ENCODE assay signal across 1 cellular context in the genomic region with DNA sequence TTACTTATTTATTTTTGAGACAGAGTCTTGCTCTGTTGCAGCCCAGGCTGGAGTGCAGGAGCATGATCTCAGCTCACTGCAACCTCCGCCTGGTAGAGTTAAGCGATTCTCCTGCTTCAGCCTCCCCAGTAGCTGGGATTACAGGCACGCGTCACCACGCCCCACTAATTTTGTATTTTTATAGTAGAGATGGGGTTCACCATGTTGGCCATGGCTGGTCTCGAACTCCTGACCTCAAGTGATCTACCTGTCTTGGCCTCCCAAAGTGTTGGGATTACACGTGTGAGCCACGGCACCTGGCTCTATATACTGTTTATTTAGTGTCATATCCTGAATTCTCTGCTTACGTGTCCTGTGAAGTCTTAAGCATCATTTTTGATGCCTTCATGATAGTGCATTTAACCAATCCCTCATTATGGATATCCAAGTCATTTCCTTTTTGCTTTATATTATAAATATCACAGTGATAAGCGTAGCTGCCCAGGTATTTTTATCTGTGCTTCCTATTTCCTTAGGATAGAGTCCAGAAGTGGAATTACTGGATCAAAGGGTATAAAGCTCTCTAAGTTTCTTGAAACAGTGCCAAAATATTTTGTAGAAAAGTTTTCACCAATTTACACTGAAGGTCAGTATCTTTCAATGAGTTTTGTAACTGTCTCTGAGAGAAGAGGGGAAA.
TF ChIP-seq lines count a peak whose summit lies in the region.

No MANE protein-coding gene starts in this region.

TF ChIP-seq in HepG2, 621 proteins besides CTCF, POLR2A, EP300 and RAD21:
- TF ChIP-seq DR1 (CRISPR knock-in tag; IDR thresholded peaks at IDR 0.05) (no peak), ZNF12 (CRISPR knock-in tag; IDR thresholded peaks at IDR 0.05) (no peak), GFI1 (CRISPR knock-in tag; IDR thresholded peaks at IDR 0.05; ENCODE audit: borderline replicate concordance) (no peak), ZKSCAN8 (CRISPR knock-in tag; IDR thresholded peaks at IDR 0.05; ENCODE audit: borderline replicate concordance) (no peak), CBX5 (CRISPR knock-in tag; IDR thresholded peaks at IDR 0.05; ENCODE audit: borderline replicate concordance) (no peak), ZNF264 (CRISPR knock-in tag; IDR thresholded peaks at IDR 0.05) (no peak), RBFOX2 (IDR thresholded peaks at IDR 0.05; ENCODE audit: low read depth, low read length) (no peak), ZNF614 (CRISPR knock-in tag; IDR thresholded peaks at IDR 0.05; ENCODE audit: borderline replicate concordance) (no peak), KMT2B (CRISPR knock-in tag; IDR thresholded peaks at IDR 0.05) (no peak)
- TF ChIP-seq, protein P1, sequence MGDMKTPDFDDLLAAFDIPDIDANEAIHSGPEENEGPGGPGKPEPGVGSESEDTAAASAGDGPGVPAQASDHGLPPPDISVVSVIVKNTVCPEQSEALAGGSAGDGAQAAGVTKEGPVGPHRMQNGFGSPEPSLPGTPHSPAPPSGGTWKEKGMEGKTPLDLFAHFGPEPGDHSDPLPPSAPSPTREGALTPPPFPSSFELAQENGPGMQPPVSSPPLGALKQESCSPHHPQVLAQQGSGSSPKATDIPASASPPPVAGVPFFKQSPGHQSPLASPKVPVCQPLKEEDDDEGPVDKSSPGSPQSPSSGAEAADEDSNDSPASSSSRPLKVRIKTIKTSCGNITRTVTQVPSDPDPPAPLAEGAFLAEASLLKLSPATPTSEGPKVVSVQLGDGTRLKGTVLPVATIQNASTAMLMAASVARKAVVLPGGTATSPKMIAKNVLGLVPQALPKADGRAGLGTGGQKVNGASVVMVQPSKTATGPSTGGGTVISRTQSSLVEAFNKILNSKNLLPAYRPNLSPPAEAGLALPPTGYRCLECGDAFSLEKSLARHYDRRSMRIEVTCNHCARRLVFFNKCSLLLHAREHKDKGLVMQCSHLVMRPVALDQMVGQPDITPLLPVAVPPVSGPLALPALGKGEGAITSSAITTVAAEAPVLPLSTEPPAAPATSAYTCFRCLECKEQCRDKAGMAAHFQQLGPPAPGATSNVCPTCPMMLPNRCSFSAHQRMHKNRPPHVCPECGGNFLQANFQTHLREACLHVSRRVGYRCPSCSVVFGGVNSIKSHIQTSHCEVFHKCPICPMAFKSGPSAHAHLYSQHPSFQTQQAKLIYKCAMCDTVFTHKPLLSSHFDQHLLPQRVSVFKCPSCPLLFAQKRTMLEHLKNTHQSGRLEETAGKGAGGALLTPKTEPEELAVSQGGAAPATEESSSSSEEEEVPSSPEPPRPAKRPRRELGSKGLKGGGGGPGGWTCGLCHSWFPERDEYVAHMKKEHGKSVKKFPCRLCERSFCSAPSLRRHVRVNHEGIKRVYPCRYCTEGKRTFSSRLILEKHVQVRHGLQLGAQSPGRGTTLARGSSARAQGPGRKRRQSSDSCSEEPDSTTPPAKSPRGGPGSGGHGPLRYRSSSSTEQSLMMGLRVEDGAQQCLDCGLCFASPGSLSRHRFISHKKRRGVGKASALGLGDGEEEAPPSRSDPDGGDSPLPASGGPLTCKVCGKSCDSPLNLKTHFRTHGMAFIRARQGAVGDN (CRISPR knock-in tag; IDR thresholded peaks at IDR 0.05): no peak
- TF ChIP-seq, protein P2, sequence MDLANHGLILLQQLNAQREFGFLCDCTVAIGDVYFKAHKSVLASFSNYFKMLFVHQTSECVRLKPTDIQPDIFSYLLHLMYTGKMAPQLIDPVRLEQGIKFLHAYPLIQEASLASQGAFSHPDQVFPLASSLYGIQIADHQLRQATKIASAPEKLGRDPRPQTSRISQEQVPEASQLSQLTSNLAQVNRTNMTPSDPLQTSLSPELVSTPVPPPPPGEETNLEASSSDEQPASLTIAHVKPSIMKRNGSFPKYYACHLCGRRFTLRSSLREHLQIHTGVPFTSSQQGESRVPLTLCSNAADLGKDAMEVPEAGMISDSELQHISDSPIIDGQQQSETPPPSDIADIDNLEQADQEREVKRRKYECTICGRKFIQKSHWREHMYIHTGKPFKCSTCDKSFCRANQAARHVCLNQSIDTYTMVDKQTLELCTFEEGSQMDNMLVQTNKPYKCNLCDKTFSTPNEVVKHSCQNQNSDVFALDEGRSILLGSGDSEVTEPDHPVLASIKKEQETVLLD (CRISPR knock-in tag; IDR thresholded peaks at IDR 0.05; ENCODE audit: low read depth): no peak
TF ChIP-seq in HepG2: peak in this region for 0.
